ENCODE assay signal across 10 cellular contexts in genomic region chr6:111686249-111686997, GRCh38.
DNase-seq lines count a peak whose midpoint lies in the region; ATAC-seq and TF ChIP-seq lines count a peak whose summit lies in the region.
"Had no signal": no experiment of that assay in that cellular context is flagged by ENCODE, and none has a peak within 500 bp of the region (broad histone marks: within the 10 kb centered on the region; RNA-seq: fewer than 3 reads in every experiment).

No MANE protein-coding gene starts in this region.

- peaks cover 16% of the 10 kb centered on the region for H3K4me1 ChIP-seq in HUES64 (ENCODE audit: insufficient read depth, low read length)
- H3K4me1 ChIP-seq in right lobe of liver, result peaks cover 0 to 51% (median 20%) of the 10 kb centered on the region in 4 donors
- peaks cover 32% of the 10 kb centered on the region for H3K4me1 ChIP-seq in stomach smooth muscle (ENCODE audit: control insufficient read depth, insufficient read depth, low read length)

- H3K36me3 ChIP-seq in HUES64 (ENCODE audit: insufficient read depth, low read length) (peaks cover 42% of the 10 kb centered on the region), right lobe of liver (no peaks in the 10 kb centered on the region), stomach smooth muscle (ENCODE audit: control insufficient read depth in 2 of 2, insufficient read depth in 2 of 2, low read length in 2 of 2) (peaks cover 0 to 7% of the 10 kb centered on the region in 2 donors)

- H3K36me3 Mint-ChIP-seq in brain, result peaks cover 76% of the 10 kb centered on the region

- 0 out of 2 replicates have a peak overlapping the region, but pooled peaks have one; percentile 17 for H3K9ac ChIP-seq in HUES64 (ENCODE audit: low read depth, low read length)
- H3K9ac ChIP-seq in stomach smooth muscle (ENCODE audit: low read length in 2 of 2), result peak overlapping the region in 1 of 2 donors; percentile 62

- no peaks in the 10 kb centered on the region for H3K9me3 ChIP-seq in HUES64 (ENCODE audit: insufficient read depth, low read depth, low read length)
- no peaks in the 10 kb centered on the region for H3K9me3 ChIP-seq in right lobe of liver
- H3K9me3 ChIP-seq in stomach smooth muscle (ENCODE audit: control insufficient read depth in 2 of 2, low read length in 2 of 2), result no peaks in the 10 kb centered on the region

- H3K27ac Mint-ChIP-seq in brain, result peak overlapping the region; percentile 68 to 96 (median 94)

- peak; percentile 55 to 71 (median 70) for ATAC-seq in right lobe of liver
- ATAC-seq in HG02884 (IDR thresholded peaks at IDR 0.05; ENCODE audit: unreplicated experiment), result no peak

- H3K4me1 Mint-ChIP-seq in brain, result peaks cover 90% of the 10 kb centered on the region

- intact Hi-C loops in right lobe of liver (cut with DNase I), result no loop called here

- H3K4me3 ChIP-seq in HUES64 (ENCODE audit: low read length) (no peak overlapping the region), right lobe of liver (peak overlapping the region in 1 of 3 donors; percentile 3), stomach smooth muscle (ENCODE audit: low read length in 2 of 2) (peak overlapping the region in 1 of 2 donors; percentile 29)

- DNase-seq in right lobe of liver (peak; percentile 45 to 64 (median 59)), inferior parietal cortex (ENCODE audit: extremely low spot score) (no peak)
- DNase-seq in central memory CD4-positive, alpha-beta T cell, result no peak
- DNase-seq: activated CD4-positive, alpha-beta T cell treated with anti-CD3 and anti-CD28 coated beads, Interleukin-2, amount 50 U/mL, for 48 hours; MV-4-11; stimulated activated CD4-positive, alpha-beta T cell treated with anti-CD3 and anti-CD28 coated beads, Interleukin-2, amount 100 ng/mL, for 24 hours had no signal

- 43% methylated on average over 20 of the region's 20 CpGs for WGBS in HUES64
- 29% methylated on average over 20 of the region's 20 CpGs for WGBS in right lobe of liver (ENCODE audit: insufficient coverage, low coverage, low lambda C conversion rate, missing lambda C conversion rate)

- H3K27me3 ChIP-seq in HUES64 (ENCODE audit: insufficient read depth, low read length) (no peaks in the 10 kb centered on the region), right lobe of liver (no peaks in the 10 kb centered on the region), stomach smooth muscle (ENCODE audit: control insufficient read depth in 1 of 2, insufficient read depth in 2 of 2, low read length in 2 of 2) (no peaks in the 10 kb centered on the region)

- H3K9me3 Mint-ChIP-seq in brain, result no peaks in the 10 kb centered on the region

- TF ChIP-seq POLR2A in right lobe of liver (IDR thresholded peaks at IDR 0.05), result no peak

- TF ChIP-seq CTCF in brain (conservative IDR thresholded peaks at IDR 0.05) (no peak), right lobe of liver (IDR thresholded peaks at IDR 0.05) (no peak)

- peak overlapping the region; percentile 48 to 84 (median 79) for H3K4me3 Mint-ChIP-seq in brain

- no peaks in the 10 kb centered on the region for H3K27me3 Mint-ChIP-seq in brain

- H3K27ac ChIP-seq in HUES64 (ENCODE audit: low read depth, low read length), result no peak overlapping the region
- peak overlapping the region; percentile 58 to 90 (median 86) for H3K27ac ChIP-seq in right lobe of liver
- peak overlapping the region; percentile 37 for H3K27ac ChIP-seq in stomach smooth muscle (ENCODE audit: low read length)

Comparison
In these comparisons a context has a peak if more than half of its experiments do, and no peak if none do; other contexts are left out.
1. DNase-seq: peak in right lobe of liver (3 of 3); none in inferior parietal cortex (single experiment) and central memory CD4-positive, alpha-beta T cell (single experiment).